20 cellular contexts compared by ENCODE assay signal in genomic region chr5:59837071-59837470, GRCh38.
"Had no signal": no experiment of that assay in that cellular context is flagged by ENCODE, and none has a peak within 500 bp of the region (broad histone marks: within the 10 kb centered on the region; RNA-seq: fewer than 3 reads in every experiment).

No MANE protein-coding gene starts in this region.

- DNase-seq: effector memory CD8-positive, alpha-beta T cell; erythroblast; esophagus squamous epithelium; hypothalamus; immature natural killer cell; left ventricle myocardium superior; lower lobe of right lung; naive thymus-derived CD8-positive, alpha-beta T cell; nephron progenitor cell; nucleus accumbens; stimulated activated CD4-positive, alpha-beta T cell treated with anti-CD3 and anti-CD28 coated beads, Interleukin-12 subunit alpha, Interleukin-12 subunit beta, amount 100 ng/mL, for 4 hours; stimulated activated CD4-positive, alpha-beta T cell treated with anti-CD3 and anti-CD28 coated beads, Interleukin-1b, Interleukin-23, amount 100 ng/mL, for 48 hours; stimulated activated CD4-positive, alpha-beta T cell treated with anti-CD3 and anti-CD28 coated beads, Interleukin-4, amount 100 ng/mL, for 1 hour; stimulated activated CD8-positive, alpha-beta memory T cell treated with anti-CD3 and anti-CD28 coated beads, Interleukin-4, amount 100 ng/mL, for 48 hours; stimulated activated naive CD4-positive, alpha-beta T cell; stimulated activated naive CD8-positive, alpha-beta T cell treated with anti-CD3 and anti-CD28 coated beads, Interleukin-15, amount 100 ng/mL, for 72 hours; transverse colon; upper lobe of right lung; uterus had no signal

- ATAC-seq: effector memory CD8-positive, alpha-beta T cell; left ventricle myocardium superior; lower lobe of right lung; naive thymus-derived CD8-positive, alpha-beta T cell; sciatic nerve; stimulated activated naive CD8-positive, alpha-beta T cell treated with anti-CD3 and anti-CD28 coated beads, Interleukin-15, amount 100 ng/mL, for 72 hours; upper lobe of right lung had no signal
